In genomic region chr2:102166189-102166845, GRCh38 we compare ENCODE assay signal across 9 cellular contexts. TPM values are rescaled to one million over a fixed set of nuclear protein-coding genes. Genes with fewer than 3 reads are reported as not detected.
A peak's percentile ranks its signal among the peaks of the same experiment; 100 is the strongest.
DNase-seq lines count a peak whose midpoint lies in the region; ATAC-seq and TF ChIP-seq lines count a peak whose summit lies in the region.
"Had no signal": no experiment of that assay in that cellular context is flagged by ENCODE, and none has a peak within 500 bp of the region (broad histone marks: within the 10 kb centered on the region; RNA-seq: fewer than 3 reads in every experiment).

No MANE protein-coding gene starts in this region.

- no peak for ATAC-seq in HG02852 (IDR thresholded peaks at IDR 0.05; ENCODE audit: unreplicated experiment)

- no peaks in the 10 kb centered on the region for H3K9me3 ChIP-seq in SJSA1 (replicated peaks)

- peak; percentile 51 for DNase-seq in GM03348 (ENCODE audit: low spot score)
- DNase-seq in SJSA1 (ENCODE audit: low read depth in 1 of 2, low spot score in 2 of 2): peak in 1 of 2 experiments; percentile 62
- peak; percentile 52 to 73 for DNase-seq in foreskin fibroblast
- peak; percentile 79 for DNase-seq in renal cortical epithelial cell (ENCODE audit: low read depth)
- no peak for DNase-seq in NOMO-1 treated with dmso at 0.1 percent for 144 hours (lab: John Stamatoyannopoulos, UW; ENCODE audit: unreplicated experiment)
- DNase-seq in NCI-H2029 (lab: John Stamatoyannopoulos, UW): no peak
- no peak for DNase-seq in activated CD4-positive, alpha-beta memory T cell treated with anti-CD3 and anti-CD28 coated beads for 36 hours
- DNase-seq: naive B cell had no signal

- peaks cover 5% of the 10 kb centered on the region for H3K4me1 Mint-ChIP-seq in activated CD4-positive, alpha-beta memory T cell treated with anti-CD3 and anti-CD28 coated beads for 36 hours (ENCODE audit: low read depth)
- H3K4me1 Mint-ChIP-seq: naive B cell had no signal

- H3K4me3 ChIP-seq in SJSA1 (no peak overlapping the region), foreskin fibroblast (ENCODE audit: low read depth in 1 of 2, low read length in 2 of 2) (no peak overlapping the region)

- H3K27ac ChIP-seq in SJSA1: peak overlapping the region; percentile 18; the same call in 1 of the 2 replicates

- H3K9me3 Mint-ChIP-seq in activated CD4-positive, alpha-beta memory T cell treated with anti-CD3 and anti-CD28 coated beads for 36 hours: no peaks in the 10 kb centered on the region
- H3K9me3 Mint-ChIP-seq: naive B cell had no signal

- H3K27me3 ChIP-seq in SJSA1 (replicated peaks): no peaks in the 10 kb centered on the region

- no peak overlapping the region for H3K27ac Mint-ChIP-seq in activated CD4-positive, alpha-beta memory T cell treated with anti-CD3 and anti-CD28 coated beads for 36 hours
- H3K27ac Mint-ChIP-seq: naive B cell had no signal

- CTCF ChIA-PET in activated CD4-positive, alpha-beta memory T cell treated with anti-CD3 and anti-CD28 coated beads for 36 hours (lab: Charles Lee): interaction anchor here (0.6 to 2.9 kb wide), 14 partner anchors 9 to 282 kb away, joined by 3 to 24 read pairs (median 5); no protein-coding TSS in a partner anchor

- no peak overlapping the region for H3K4me3 Mint-ChIP-seq in activated CD4-positive, alpha-beta memory T cell treated with anti-CD3 and anti-CD28 coated beads for 36 hours
- H3K4me3 Mint-ChIP-seq: naive B cell had no signal

- POLR2A ChIA-PET in activated CD4-positive, alpha-beta memory T cell treated with anti-CD3 and anti-CD28 coated beads for 36 hours (lab: Charles Lee): interaction anchor here (1.1 kb wide), 1 partner anchor 83 kb away, joined by 3 read pairs; no protein-coding TSS in a partner anchor

- no peaks in the 10 kb centered on the region for H3K27me3 Mint-ChIP-seq in activated CD4-positive, alpha-beta memory T cell treated with anti-CD3 and anti-CD28 coated beads for 36 hours

- H3K36me3 Mint-ChIP-seq in activated CD4-positive, alpha-beta memory T cell treated with anti-CD3 and anti-CD28 coated beads for 36 hours: peaks cover 24% of the 10 kb centered on the region
- H3K36me3 Mint-ChIP-seq: naive B cell had no signal

- intact Hi-C loops in activated CD4-positive, alpha-beta memory T cell treated with anti-CD3 and anti-CD28 coated beads for 36 hours (cut with micrococcal nuclease): loop anchor here (1.0 to 5.0 kb wide), 4 partner anchors 76 to 282 kb away; no protein-coding TSS in a partner anchor

- peaks cover 5% of the 10 kb centered on the region; the same call in 1 of the 2 replicates for H3K4me1 ChIP-seq in SJSA1 (replicated peaks)

- H3K36me3 ChIP-seq in SJSA1: peaks cover 3% of the 10 kb centered on the region; the same call in 1 of the 2 replicates

- TF ChIP-seq CTCF in foreskin fibroblast (IDR thresholded peaks at IDR 0.05; ENCODE audit: low read depth, low read length): peak; percentile 62

RNA-seq across cellular contexts. Expression of gene IL1RL2, which starts 20.5 kb away (rescaled TPM):
- not detected in 2 replicates for total RNA-seq in SJSA1 (2014; rRNA removed; shearing (Covaris generic))
- total RNA-seq in renal cortical epithelial cell: 3.3 and 4.6 TPM in 2 replicates
- total RNA-seq in activated CD4-positive, alpha-beta memory T cell treated with anti-CD3 and anti-CD28 coated beads for 36 hours: 1 to 10 TPM; 1.1 to 1.7 TPM

RNA-seq across cellular contexts. Expression of gene IL1R1, which starts 23.8 kb away (rescaled TPM):
- total RNA-seq in SJSA1 (2014; rRNA removed; shearing (Covaris generic)): 10.0 and 12.7 TPM in 2 replicates
- total RNA-seq in renal cortical epithelial cell: 21.5 and 62.7 TPM in 2 replicates
- total RNA-seq in activated CD4-positive, alpha-beta memory T cell treated with anti-CD3 and anti-CD28 coated beads for 36 hours: 10 to 100 TPM; 20.3 to 20.4 TPM

Comparison
In these comparisons a context has a peak if more than half of its experiments do, and no peak if none do; other contexts are left out.
1. DNase-seq: peak in GM03348 (single experiment), foreskin fibroblast (2 of 2) and renal cortical epithelial cell (single experiment); none in NOMO-1 treated with dmso at 0.1 percent for 144 hours (single experiment), NCI-H2029 (single experiment) and activated CD4-positive, alpha-beta memory T cell treated with anti-CD3 and anti-CD28 coated beads for 36 hours (single experiment).